Comparison of ENCODE assay signal across 12 cellular contexts in the genomic region with DNA sequence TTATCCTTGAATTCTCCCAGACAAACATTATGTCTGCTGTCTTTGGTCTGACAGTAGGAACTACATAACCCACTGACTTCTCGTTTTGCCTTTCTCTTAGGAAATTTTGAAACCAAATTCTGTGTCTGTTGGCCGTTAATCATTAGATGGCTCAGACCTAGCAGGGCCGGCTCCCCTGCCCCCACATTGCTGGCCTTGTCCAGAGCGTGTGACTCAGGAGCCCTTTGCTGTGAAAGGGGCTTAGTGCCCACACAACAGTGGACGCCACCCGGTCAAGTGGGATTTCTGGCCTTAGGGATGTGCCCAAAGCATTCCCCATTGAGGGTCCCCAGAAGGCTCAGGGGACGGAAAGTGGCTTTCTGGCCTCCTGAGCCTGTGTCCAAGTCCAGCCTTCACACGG.
DNase-seq lines count a peak whose midpoint lies in the region; ATAC-seq and TF ChIP-seq lines count a peak whose summit lies in the region.
"Had no signal": no experiment of that assay in that cellular context is flagged by ENCODE, and none has a peak within 500 bp of the region (broad histone marks: within the 10 kb centered on the region; RNA-seq: fewer than 3 reads in every experiment).

No MANE protein-coding gene starts in this region.

- intact Hi-C loops in sigmoid colon (cut with DNase I) (loop anchor here (2.0 to 10.0 kb wide), 7 partner anchors 106 to 808 kb away; partner anchors contain the start of gene C18orf32), OCI-LY7 (cut with micrococcal nuclease; ENCODE audit: unreplicated experiment) (loop anchor here (5.0 to 10.0 kb wide), 5 partner anchors 91 to 778 kb away; no protein-coding TSS in a partner anchor)

- no peak for TF ChIP-seq EP300 in sigmoid colon (IDR thresholded peaks at IDR 0.05)

- H3K4me3 ChIP-seq in Peyer's patch: no peak overlapping the region
- H3K4me3 ChIP-seq in fibroblast of mammary gland (ENCODE audit: control insufficient read depth, low read depth, low read length): no peak overlapping the region
- no peak overlapping the region for H3K4me3 ChIP-seq in sigmoid colon
- no peak overlapping the region for H3K4me3 ChIP-seq in OCI-LY7 (ENCODE audit: low read depth, low read length, poor library complexity, severe bottlenecking)
- H3K4me3 ChIP-seq: cardiac muscle cell had no signal

- H3K4me1 ChIP-seq in Peyer's patch: peaks cover 3 to 29% (median 4%) of the 10 kb centered on the region in 4 donors
- H3K4me1 ChIP-seq in sigmoid colon: peaks cover 0 to 59% (median 35%) of the 10 kb centered on the region in 4 donors
- H3K4me1 ChIP-seq in OCI-LY7 (ENCODE audit: insufficient read depth, low read length, poor library complexity, severe bottlenecking): peaks cover 34% of the 10 kb centered on the region
- H3K4me1 ChIP-seq: foreskin keratinocyte had no signal

- H3K9me2 ChIP-seq in OCI-LY7 (ENCODE audit: insufficient read depth, low read length): no peaks in the 10 kb centered on the region

- H3K27ac Mint-ChIP-seq in HFFc6: peak overlapping the region; percentile 49; the same call in 1 of the 2 replicates
- no peak overlapping the region for H3K27ac Mint-ChIP-seq in activated T-helper 17 cell treated with anti-CD3 and anti-CD28 coated beads, Interleukin-2, amount 50 U/mL, for 72 hours
- H3K27ac Mint-ChIP-seq: memory B cell had no signal

- TF ChIP-seq CTCF in HFFc6 (IDR thresholded peaks at IDR 0.05) (no peak), Peyer's patch (IDR thresholded peaks at IDR 0.05) (no peak), fibroblast of mammary gland (conservative IDR thresholded peaks at IDR 0.05; ENCODE audit: control insufficient read depth, insufficient read depth, low read depth, low read length) (no peak), sigmoid colon (IDR thresholded peaks at IDR 0.05) (no peak), OCI-LY7 (conservative IDR thresholded peaks at IDR 0.05; ENCODE audit: low read length) (no peak)

- H3K4me3 Mint-ChIP-seq in HFFc6: no peak overlapping the region
- no peak overlapping the region for H3K4me3 Mint-ChIP-seq in activated T-helper 17 cell treated with anti-CD3 and anti-CD28 coated beads, Interleukin-2, amount 50 U/mL, for 72 hours
- H3K4me3 Mint-ChIP-seq: memory B cell had no signal

- TF ChIP-seq POLR2A in Peyer's patch (IDR thresholded peaks at IDR 0.05) (no peak), sigmoid colon (IDR thresholded peaks at IDR 0.05) (no peak)

- no peak for ATAC-seq in activated T-helper 17 cell treated with anti-CD3 and anti-CD28 coated beads, Interleukin-2, amount 50 U/mL, for 72 hours (replicated peaks)

- peaks cover under 1% of the 10 kb centered on the region for H3K27me3 Mint-ChIP-seq in HFFc6 (ENCODE audit: insufficient read depth)
- no peaks in the 10 kb centered on the region for H3K27me3 Mint-ChIP-seq in activated T-helper 17 cell treated with anti-CD3 and anti-CD28 coated beads, Interleukin-2, amount 50 U/mL, for 72 hours
- H3K27me3 Mint-ChIP-seq: memory B cell had no signal

- H3K4me2 ChIP-seq in OCI-LY7 (ENCODE audit: low read length): no peak overlapping the region

- 83 to 88% methylated on average over 8 of the region's 8 CpGs for WGBS in sigmoid colon, 2 donors

- peaks cover 0 to 3% (median 0%) of the 10 kb centered on the region in 3 donors for H3K36me3 ChIP-seq in Peyer's patch
- H3K36me3 ChIP-seq in sigmoid colon: peaks cover 0 to 11% (median under 1%) of the 10 kb centered on the region in 4 donors
- no peaks in the 10 kb centered on the region for H3K36me3 ChIP-seq in OCI-LY7 (ENCODE audit: insufficient read depth, low read length)
- H3K36me3 ChIP-seq: cardiac muscle cell had no signal

- POLR2A ChIA-PET in OCI-LY7 (lab: Charles Lee): no interaction called here

- H3K9me3 ChIP-seq in Peyer's patch (peaks cover 0 to under 1% (median 0%) of the 10 kb centered on the region in 4 donors), sigmoid colon (no peaks in the 10 kb centered on the region), OCI-LY7 (ENCODE audit: low read length) (no peaks in the 10 kb centered on the region)

- no peaks in the 10 kb centered on the region for H3K27me3 ChIP-seq in Peyer's patch
- no peaks in the 10 kb centered on the region for H3K27me3 ChIP-seq in sigmoid colon
- H3K27me3 ChIP-seq: cardiac muscle cell, foreskin keratinocyte had no signal

- H3K27ac ChIP-seq in Peyer's patch: no peak overlapping the region
- peak overlapping the region in 1 of 4 donors; percentile 26 for H3K27ac ChIP-seq in sigmoid colon
- no peak overlapping the region for H3K27ac ChIP-seq in OCI-LY7 (ENCODE audit: low read depth, low read length, poor library complexity, severe bottlenecking)
- H3K27ac ChIP-seq: cardiac muscle cell, foreskin keratinocyte had no signal

- peaks cover 39% of the 10 kb centered on the region for H3K4me1 Mint-ChIP-seq in HFFc6 (ENCODE audit: low read depth)
- no peaks in the 10 kb centered on the region for H3K4me1 Mint-ChIP-seq in activated T-helper 17 cell treated with anti-CD3 and anti-CD28 coated beads, Interleukin-2, amount 50 U/mL, for 72 hours
- H3K4me1 Mint-ChIP-seq: memory B cell had no signal

- no peaks in the 10 kb centered on the region for H3K79me2 ChIP-seq in OCI-LY7 (ENCODE audit: insufficient read depth, low read depth, low read length)

- no TSS peak for BruUV-seq in OCI-LY7 (replicated peaks; lab: Mats Ljungman, UMichigan)

- no peaks in the 10 kb centered on the region for H4K20me1 ChIP-seq in OCI-LY7 (ENCODE audit: insufficient read depth, low read length)

- peaks cover 6% of the 10 kb centered on the region for H3K36me3 Mint-ChIP-seq in HFFc6 (ENCODE audit: low read depth)
- peaks cover 6% of the 10 kb centered on the region for H3K36me3 Mint-ChIP-seq in activated T-helper 17 cell treated with anti-CD3 and anti-CD28 coated beads, Interleukin-2, amount 50 U/mL, for 72 hours (ENCODE audit: low read depth)

- no peaks in the 10 kb centered on the region; the same call in 1 of the 2 replicates for H3K9me3 Mint-ChIP-seq in HFFc6
- H3K9me3 Mint-ChIP-seq in activated T-helper 17 cell treated with anti-CD3 and anti-CD28 coated beads, Interleukin-2, amount 50 U/mL, for 72 hours: peaks cover 5% of the 10 kb centered on the region

- CTCF ChIA-PET in OCI-LY7 (lab: Charles Lee; ENCODE audit: unreplicated experiment): interaction anchor here (0.5 kb wide), 1 partner anchor 325 kb away, joined by 3 read pairs; no protein-coding TSS in a partner anchor

- DNase-seq in HFFc6: no peak
- DNase-seq in Peyer's patch: peak in 2 of 3 donors; percentile 33 to 46
- peak; percentile 36 for DNase-seq in fibroblast of mammary gland (ENCODE audit: low read depth)
- peak; percentile 60 for DNase-seq in sigmoid colon
- DNase-seq in stimulated activated CD4-positive, alpha-beta T cell treated with anti-CD3 and anti-CD28 coated beads, Interleukin-15, amount 100 ng/mL, for 24 hours: no peak
- no peak for DNase-seq in activated gamma-delta T cell (lab: John Stamatoyannopoulos, UW)
- DNase-seq in OCI-LY7 (ENCODE audit: low spot score): no peak
- DNase-seq: foreskin keratinocyte, NCI-H187 had no signal

- no peak overlapping the region; the same call in 1 of the 2 replicates for H2AFZ ChIP-seq in OCI-LY7 (ENCODE audit: low read length)

Comparison
In these comparisons a context has a peak if more than half of its experiments do, and no peak if none do; other contexts are left out.
1. DNase-seq: peak in Peyer's patch (2 of 3), fibroblast of mammary gland (single experiment) and sigmoid colon (single experiment); none in HFFc6 (single experiment), stimulated activated CD4-positive, alpha-beta T cell treated with anti-CD3 and anti-CD28 coated beads, Interleukin-15, amount 100 ng/mL, for 24 hours (single experiment), activated gamma-delta T cell (single experiment) and OCI-LY7 (single experiment).